16 cellular contexts compared by ENCODE assay signal in the genomic region with DNA sequence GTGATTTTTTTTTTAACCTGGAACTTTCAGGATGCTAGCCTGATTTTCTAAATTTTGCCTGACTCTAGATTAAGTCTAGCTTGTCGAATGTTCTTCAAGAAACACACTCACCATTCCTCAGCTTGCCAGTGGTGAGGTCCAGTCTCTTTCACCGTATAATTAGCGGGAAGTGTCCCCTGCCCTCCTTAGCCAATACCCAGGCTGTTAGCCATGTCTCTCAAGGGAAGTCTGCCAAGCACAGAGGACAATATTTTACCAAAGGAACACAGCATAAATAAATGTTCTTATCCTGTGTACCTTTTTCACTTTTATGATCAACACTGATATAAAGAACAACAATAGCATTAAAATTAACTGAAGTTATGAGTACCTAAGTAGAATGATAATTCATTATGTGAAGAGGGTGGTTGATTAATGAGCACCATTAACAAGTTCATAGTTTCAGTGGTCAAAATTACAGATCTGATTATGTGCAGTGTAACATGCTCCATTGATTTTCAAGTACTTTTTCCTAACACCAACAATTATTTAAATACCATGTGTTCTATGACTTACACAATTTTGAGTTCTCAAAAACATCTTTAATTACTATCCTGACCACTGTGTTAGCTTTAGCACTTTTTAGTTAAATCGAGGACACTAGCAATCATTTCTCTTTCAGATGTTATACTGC.
DNase-seq lines count a peak whose midpoint lies in the region; ATAC-seq, FAIRE-seq and TF ChIP-seq lines count a peak whose summit lies in the region.
"Had no signal": no experiment of that assay in that cellular context is flagged by ENCODE, and none has a peak within 500 bp of the region (broad histone marks: within the 10 kb centered on the region; RNA-seq: fewer than 3 reads in every experiment).

No MANE protein-coding gene starts in this region.

- WGBS in hepatocyte (ENCODE audit: low lambda C conversion rate, missing lambda C conversion rate): 90% methylated on average over 4 of the region's 4 CpGs

- no peak overlapping the region for H2AFZ ChIP-seq in hepatocyte

- DNase-seq in NCI-H146 (lab: John Stamatoyannopoulos, UW) (peak; percentile 25), NCI-H146 treated with DMSO at 0.1 percent for 48 hours (lab: John Stamatoyannopoulos, UW; ENCODE audit: unreplicated experiment) (no peak), midbrain (lab: John Stamatoyannopoulos, UW) (peak; percentile 67), urothelium cell line (ENCODE audit: low spot score) (no peak), hepatocyte (ENCODE audit: low spot score) (no peak), mucosa of gallbladder (ENCODE audit: low spot score) (no peak)
- DNase-seq: 8988T, AML-193, GOT3, H9 had no signal

- H3K79me2 ChIP-seq in hepatocyte: no peaks in the 10 kb centered on the region

- no peak overlapping the region for H3K4me3 ChIP-seq in hepatocyte
- H3K4me3 ChIP-seq: BLaER1 had no signal

- no peaks in the 10 kb centered on the region for H3K36me3 ChIP-seq in hepatocyte (replicated peaks; ENCODE audit: insufficient read depth, low read depth)
- H3K36me3 ChIP-seq: BLaER1 had no signal

- H3K27ac ChIP-seq in cingulate gyrus (ENCODE audit: low read depth, low read length): peak overlapping the region; percentile 35
- H3K27ac ChIP-seq in hepatocyte: no peak overlapping the region
- H3K27ac ChIP-seq: BLaER1 had no signal

- no peaks in the 10 kb centered on the region for H3K9me3 ChIP-seq in hepatocyte (ENCODE audit: low read depth)
- H3K9me3 ChIP-seq: BLaER1 had no signal

- ATAC-seq in GM18505 (IDR thresholded peaks at IDR 0.05; ENCODE audit: unreplicated experiment): no peak
- ATAC-seq: HepG2 had no signal

- no peak for TF ChIP-seq POLR2A in GM18505 (IDR thresholded peaks at IDR 0.05; ENCODE audit: borderline replicate concordance, extremely low read depth, insufficient read depth, insufficient read length)

- H3K4me1 ChIP-seq in hepatocyte (ENCODE audit: insufficient read depth): no peaks in the 10 kb centered on the region
- H3K4me1 ChIP-seq: BLaER1 had no signal

- peak; percentile 50 for FAIRE-seq in urothelium cell line (lab: Jason Lieb, UNC)
- FAIRE-seq: GM12891, GM19239, HepG2 had no signal

- no peaks in the 10 kb centered on the region for H3K27me3 ChIP-seq in hepatocyte
- H3K27me3 ChIP-seq: BLaER1 had no signal

- no peak overlapping the region for H3K4me2 ChIP-seq in hepatocyte
- H3K4me2 ChIP-seq: BLaER1 had no signal

- TF ChIP-seq CTCF in hepatocyte (IDR thresholded peaks at IDR 0.05; ENCODE audit: poor library complexity): no peak

- no peaks in the 10 kb centered on the region for H3K9me2 ChIP-seq in hepatocyte (replicated peaks; ENCODE audit: insufficient read depth)

- H4K20me1 ChIP-seq in hepatocyte (ENCODE audit: insufficient read depth, poor library complexity, severe bottlenecking): no peaks in the 10 kb centered on the region
- H4K20me1 ChIP-seq: BLaER1 had no signal

Comparison
In these comparisons a context has a peak if more than half of its experiments do, and no peak if none do; other contexts are left out.
1. DNase-seq: peak in NCI-H146 (single experiment) and midbrain (single experiment); none in NCI-H146 treated with DMSO at 0.1 percent for 48 hours (single experiment), urothelium cell line (single experiment), hepatocyte (single experiment) and mucosa of gallbladder (single experiment).